In genomic region chr12:30694412-30694955, GRCh38 we compare ENCODE assay signal across 8 cellular contexts. TPM values are rescaled to one million over a fixed set of nuclear protein-coding genes. Genes with fewer than 3 reads are reported as not detected.
DNase-seq lines count a peak whose midpoint lies in the region; ATAC-seq and TF ChIP-seq lines count a peak whose summit lies in the region.

No MANE protein-coding gene starts in this region.

- H3K9me3 ChIP-seq in HUES6 (ENCODE audit: control insufficient read depth, insufficient read depth, low read depth, low read length) (no peaks in the 10 kb centered on the region), right lobe of liver (no peaks in the 10 kb centered on the region), uterus (no peaks in the 10 kb centered on the region)

- TF ChIP-seq POLR2A in right lobe of liver (IDR thresholded peaks at IDR 0.05) = no peak
- no peak for TF ChIP-seq POLR2A in uterus (IDR thresholded peaks at IDR 0.05)

- ATAC-seq in activated naive CD8-positive, alpha-beta T cell treated with anti-CD3 and anti-CD28 coated beads, Interleukin-2, amount 10 ng/mL, durations not matched to agents 7 days and 5 days (ENCODE audit: low read depth) = no peak
- ATAC-seq in right lobe of liver = peak in 1 of 4 donors; percentile 4

- POLR2A ChIA-PET in activated naive CD8-positive, alpha-beta T cell treated with anti-CD3 and anti-CD28 coated beads, Interleukin-2, amount 10 ng/mL, durations not matched to agents 7 days and 5 days (lab: Charles Lee) = interaction anchor here (0.6 to 2.2 kb wide), 4 partner anchors 9 to 102 kb away, joined by 5 to 12 read pairs (median 6); no protein-coding TSS in a partner anchor

- TF ChIP-seq CTCF in GM10266 (IDR thresholded peaks at IDR 0.05; ENCODE audit: control insufficient read depth, insufficient read depth, low read depth, missing control alignments) = no peak
- TF ChIP-seq CTCF in right lobe of liver (IDR thresholded peaks at IDR 0.05) = no peak
- TF ChIP-seq CTCF in uterus (IDR thresholded peaks at IDR 0.05) = no peak

- intact Hi-C loops in right lobe of liver (cut with DNase I) (no loop called here), uterus (cut with DNase I; ENCODE audit: low total_unique reads) (no loop called here)

- H3K36me3 ChIP-seq in HUES6 (ENCODE audit: control insufficient read depth, insufficient read depth, low read length) (no peaks in the 10 kb centered on the region), right lobe of liver (no peaks in the 10 kb centered on the region), uterus (no peaks in the 10 kb centered on the region)

- H3K36me3 Mint-ChIP-seq in activated naive CD8-positive, alpha-beta T cell treated with anti-CD3 and anti-CD28 coated beads, Interleukin-2, amount 10 ng/mL, durations not matched to agents 7 days and 5 days = peaks cover 12% of the 10 kb centered on the region

- H3K4me3 ChIP-seq in HUES6 (ENCODE audit: low read depth, low read length) (peak overlapping the region; percentile 92), right lobe of liver (peak overlapping the region; percentile 89 to 98 (median 94)), uterus (peak overlapping the region; percentile 74 to 94)

- H3K27ac Mint-ChIP-seq in activated naive CD8-positive, alpha-beta T cell treated with anti-CD3 and anti-CD28 coated beads, Interleukin-2, amount 10 ng/mL, durations not matched to agents 7 days and 5 days = peak overlapping the region; percentile 82

- peak; percentile 24 for DNase-seq in GM10266 (ENCODE audit: extremely low spot score)
- DNase-seq in activated naive CD8-positive, alpha-beta T cell treated with anti-CD3 and anti-CD28 coated beads, Interleukin-2, amount 10 ng/mL, durations not matched to agents 7 days and 5 days = no peak
- DNase-seq in right lobe of liver = no peak
- DNase-seq in uterus = no peak
- DNase-seq in glomerular visceral epithelial cell (ENCODE audit: extremely low spot score) = no peak
- no peak for DNase-seq in activated effector memory CD4-positive, alpha-beta T cell treated with anti-CD3 and anti-CD28 coated beads, Interleukin-2, amount 50 U/mL, for 16 hours
- no peak for DNase-seq in activated effector memory CD4-positive, alpha-beta T cell treated with Interleukin-2 at 50 U/mL for 16 hours

- H3K4me1 ChIP-seq in HUES6 (ENCODE audit: control insufficient read depth, insufficient read depth, low read length) (peaks cover 12% of the 10 kb centered on the region), right lobe of liver (peaks cover 0 to 12% (median 2%) of the 10 kb centered on the region in 4 donors), uterus (no peaks in the 10 kb centered on the region)

- 8% methylated on average over 9 of the region's 9 CpGs for WGBS in right lobe of liver (ENCODE audit: insufficient coverage, low coverage, low lambda C conversion rate, missing lambda C conversion rate)

- no peak overlapping the region for H3K9ac ChIP-seq in HUES6 (ENCODE audit: low read length)

- H3K27me3 ChIP-seq in HUES6 (ENCODE audit: control insufficient read depth, insufficient read depth, low read length) = no peaks in the 10 kb centered on the region
- no peaks in the 10 kb centered on the region for H3K27me3 ChIP-seq in right lobe of liver
- no peaks in the 10 kb centered on the region for H3K27me3 ChIP-seq in uterus

- H3K9me3 Mint-ChIP-seq in activated naive CD8-positive, alpha-beta T cell treated with anti-CD3 and anti-CD28 coated beads, Interleukin-2, amount 10 ng/mL, durations not matched to agents 7 days and 5 days = no peaks in the 10 kb centered on the region

- peak overlapping the region; percentile 97 for H3K4me3 Mint-ChIP-seq in activated naive CD8-positive, alpha-beta T cell treated with anti-CD3 and anti-CD28 coated beads, Interleukin-2, amount 10 ng/mL, durations not matched to agents 7 days and 5 days

- H3K27ac ChIP-seq in HUES6 (ENCODE audit: low read depth, low read length) (no peak overlapping the region), right lobe of liver (peak overlapping the region in 2 of 3 donors; percentile 66 to 78), uterus (peak overlapping the region in 1 of 2 donors; percentile 85)

- H3K27me3 Mint-ChIP-seq in activated naive CD8-positive, alpha-beta T cell treated with anti-CD3 and anti-CD28 coated beads, Interleukin-2, amount 10 ng/mL, durations not matched to agents 7 days and 5 days = no peaks in the 10 kb centered on the region

- peaks cover 30% of the 10 kb centered on the region for H3K4me1 Mint-ChIP-seq in activated naive CD8-positive, alpha-beta T cell treated with anti-CD3 and anti-CD28 coated beads, Interleukin-2, amount 10 ng/mL, durations not matched to agents 7 days and 5 days

RNA-seq across cellular contexts. Expression of gene IPO8, which starts 1.2 kb away (rescaled TPM):
- total RNA-seq in activated naive CD8-positive, alpha-beta T cell treated with anti-CD3 and anti-CD28 coated beads, Interleukin-2, amount 10 ng/mL, durations not matched to agents 7 days and 5 days = 10 to 100 TPM; 49.5 to 50.7 TPM
- total RNA-seq in right lobe of liver = 10 to 100 TPM; 19.6 to 34.7 (median 25.5) TPM
- 10 to 100 TPM; 11.0 to 53.1 (median 34.2) TPM for total RNA-seq in uterus
